14 cellular contexts compared by ENCODE assay signal in genomic region chr1:220770245-220770913, GRCh38. TPM values are rescaled to one million over a fixed set of nuclear protein-coding genes. Genes with fewer than 3 reads are reported as not detected.
DNase-seq lines count a peak whose midpoint lies in the region; ATAC-seq, FAIRE-seq and TF ChIP-seq lines count a peak whose summit lies in the region.
"Had no signal": no experiment of that assay in that cellular context is flagged by ENCODE, and none has a peak within 500 bp of the region (broad histone marks: within the 10 kb centered on the region; RNA-seq: fewer than 3 reads in every experiment).

No MANE protein-coding gene starts in this region.

- TF ChIP-seq CTCF in GM12875 (IDR thresholded peaks at IDR 0.05; ENCODE audit: borderline replicate concordance, insufficient read depth, low read depth, low read length): no peak
- no peak for TF ChIP-seq CTCF in Peyer's patch (IDR thresholded peaks at IDR 0.05)
- no peak for TF ChIP-seq CTCF in CD8-positive, alpha-beta T cell (IDR thresholded peaks at IDR 0.05)

- peaks cover 7% of the 10 kb centered on the region for H3K27me3 Mint-ChIP-seq in CD8-positive, alpha-beta T cell (ENCODE audit: low read depth)

- peak overlapping the region; percentile 12 for H3K4me3 ChIP-seq in GM12875 (ENCODE audit: low read depth, low read length)
- H3K4me3 ChIP-seq in Peyer's patch: peak overlapping the region in 1 of 4 donors; percentile 21
- no peak overlapping the region for H3K4me3 ChIP-seq in CD8-positive, alpha-beta T cell (ENCODE audit: low read depth, low read length)

- peaks cover 0 to 23% (median 0%) of the 10 kb centered on the region in 4 donors for H3K4me1 ChIP-seq in Peyer's patch
- no peaks in the 10 kb centered on the region for H3K4me1 ChIP-seq in CD8-positive, alpha-beta T cell (ENCODE audit: insufficient read depth, low read length)

- no peak overlapping the region for H3K27ac Mint-ChIP-seq in CD8-positive, alpha-beta T cell
- H3K27ac Mint-ChIP-seq: activated naive CD4-positive, alpha-beta T cell treated with anti-CD3 and anti-CD28 coated beads, Interleukin-2, amount 50 U/mL, for 24 hours; mesothelial cell of epicardium had no signal

- POLR2A ChIA-PET in CD8-positive, alpha-beta T cell (lab: Charles Lee): no interaction called here

- H3K9me3 Mint-ChIP-seq in CD8-positive, alpha-beta T cell: no peaks in the 10 kb centered on the region
- H3K9me3 Mint-ChIP-seq: activated naive CD4-positive, alpha-beta T cell treated with anti-CD3 and anti-CD28 coated beads, Interleukin-2, amount 50 U/mL, for 24 hours; mesothelial cell of epicardium had no signal

- no peak for FAIRE-seq in RCC 7860 (lab: Jason Lieb, UNC)

- intact Hi-C loops in CD8-positive, alpha-beta T cell (cut with DNase I, micrococcal nuclease): no loop called here

- no peak for TF ChIP-seq POLR2A in Peyer's patch (IDR thresholded peaks at IDR 0.05)

- peak in 2 of 3 donors; percentile 32 to 53 for DNase-seq in Peyer's patch
- DNase-seq in NCI-H446 (lab: John Stamatoyannopoulos, UW): no peak
- no peak for DNase-seq in RCC 7860 (ENCODE audit: low spot score)
- no peak for DNase-seq in LoVo (ENCODE audit: low spot score)
- DNase-seq in CD8-positive, alpha-beta T cell: no peak
- DNase-seq: dermis blood vessel endothelial cell, glutamatergic neuron, NCI-H2107 had no signal

- H3K4me3 Mint-ChIP-seq in CD8-positive, alpha-beta T cell: no peak overlapping the region
- H3K4me3 Mint-ChIP-seq: activated naive CD4-positive, alpha-beta T cell treated with anti-CD3 and anti-CD28 coated beads, Interleukin-2, amount 50 U/mL, for 24 hours; mesothelial cell of epicardium had no signal

- H3K36me3 Mint-ChIP-seq in CD8-positive, alpha-beta T cell: no peaks in the 10 kb centered on the region
- H3K36me3 Mint-ChIP-seq: activated naive CD4-positive, alpha-beta T cell treated with anti-CD3 and anti-CD28 coated beads, Interleukin-2, amount 50 U/mL, for 24 hours had no signal

- H3K27me3 ChIP-seq in Peyer's patch: no peaks in the 10 kb centered on the region
- H3K27me3 ChIP-seq in CD8-positive, alpha-beta T cell (ENCODE audit: insufficient read depth, low read length): no peaks in the 10 kb centered on the region

- no peaks in the 10 kb centered on the region for H3K4me1 Mint-ChIP-seq in CD8-positive, alpha-beta T cell (ENCODE audit: low read depth)
- H3K4me1 Mint-ChIP-seq: activated naive CD4-positive, alpha-beta T cell treated with anti-CD3 and anti-CD28 coated beads, Interleukin-2, amount 50 U/mL, for 24 hours had no signal

- H3K27ac ChIP-seq in Peyer's patch: peak overlapping the region in 2 of 4 donors; percentile 25 to 60
- no peak overlapping the region for H3K27ac ChIP-seq in CD8-positive, alpha-beta T cell (ENCODE audit: low read depth, low read length)

- ATAC-seq in GM19452 (IDR thresholded peaks at IDR 0.05; ENCODE audit: unreplicated experiment): peak; percentile 58
- ATAC-seq in HG02973 (IDR thresholded peaks at IDR 0.05; ENCODE audit: unreplicated experiment): peak; percentile 71
- no peak for ATAC-seq in CD8-positive, alpha-beta T cell
- ATAC-seq: Panc1 had no signal

- peaks cover 0 to 48% (median 0%) of the 10 kb centered on the region in 3 donors for H3K36me3 ChIP-seq in Peyer's patch
- no peaks in the 10 kb centered on the region for H3K36me3 ChIP-seq in CD8-positive, alpha-beta T cell (ENCODE audit: insufficient read depth, low read length)

- no peaks in the 10 kb centered on the region for H3K9me3 ChIP-seq in Peyer's patch
- H3K9me3 ChIP-seq in CD8-positive, alpha-beta T cell (ENCODE audit: low read length): no peaks in the 10 kb centered on the region

- CTCF ChIA-PET in CD8-positive, alpha-beta T cell (lab: Charles Lee): no interaction called here

RNA-seq across cellular contexts. Expression of gene MTARC1, which starts 16.3 kb away (rescaled TPM):
- total RNA-seq in Peyer's patch: 1 to 10 TPM; 3.3 to 7.8 (median 5.8) TPM
- not detected for total RNA-seq in CD8-positive, alpha-beta T cell

RNA-seq across cellular contexts. Expression of gene MTARC2, which starts 22.3 kb away (rescaled TPM):
- 10 to 100 TPM; 47.9 to 96.0 (median 91.1) TPM for total RNA-seq in Peyer's patch
- not detected for total RNA-seq in CD8-positive, alpha-beta T cell

Comparison
In these comparisons a context has a peak if more than half of its experiments do, and no peak if none do; other contexts are left out.
1. DNase-seq: peak in Peyer's patch (2 of 3); none in NCI-H446 (0 of 2), RCC 7860 (single experiment), LoVo (single experiment) and CD8-positive, alpha-beta T cell (0 of 7).
2. RNA of gene MTARC1, which starts 16.3 kb away (total RNA-seq): 3.3 to 7.8 TPM in Peyer's patch; not detected in CD8-positive, alpha-beta T cell; every median in the first group is over 4 times any median in the second.
3. RNA of gene MTARC2, which starts 22.3 kb away (total RNA-seq): 47.9 to 96.0 TPM in Peyer's patch; not detected in CD8-positive, alpha-beta T cell; every median in the first group is over 10 times any median in the second.